Comparison of ENCODE assay signal across 9 cellular contexts in the genomic region with DNA sequence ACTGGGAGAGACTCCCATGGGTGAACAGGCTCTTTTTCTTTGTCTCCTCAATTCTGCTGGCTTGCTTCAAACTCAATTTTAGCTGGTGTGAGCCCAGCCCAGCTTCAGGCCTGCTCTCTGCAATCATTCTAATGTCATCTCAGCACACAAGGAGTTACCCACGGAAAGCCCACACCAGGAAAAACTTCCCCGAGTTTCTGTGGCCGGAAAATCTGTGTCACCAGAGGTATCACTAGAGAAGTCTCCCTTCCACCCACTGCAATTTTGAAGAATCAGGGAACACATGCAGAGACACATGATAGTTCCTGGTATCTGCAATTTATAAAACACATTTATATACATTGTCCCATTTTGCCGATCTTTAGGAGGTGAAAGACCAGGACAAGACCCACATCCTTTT. TPM values are rescaled to one million over a fixed set of nuclear protein-coding genes. Genes with fewer than 3 reads are reported as not detected.
A peak's percentile ranks its signal among the peaks of the same experiment; 100 is the strongest.
DNase-seq lines count a peak whose midpoint lies in the region; ATAC-seq and TF ChIP-seq lines count a peak whose summit lies in the region.
"Had no signal": no experiment of that assay in that cellular context is flagged by ENCODE, and none has a peak within 500 bp of the region (broad histone marks: within the 10 kb centered on the region; RNA-seq: fewer than 3 reads in every experiment).

No MANE protein-coding gene starts in this region.

- peaks cover 2% of the 10 kb centered on the region for H3K9me3 Mint-ChIP-seq in CD8-positive, alpha-beta T cell
- no peaks in the 10 kb centered on the region for H3K9me3 Mint-ChIP-seq in effector memory CD8-positive, alpha-beta T cell

- H3K27me3 Mint-ChIP-seq in CD8-positive, alpha-beta T cell (ENCODE audit: low read depth), result no peaks in the 10 kb centered on the region
- no peaks in the 10 kb centered on the region for H3K27me3 Mint-ChIP-seq in effector memory CD8-positive, alpha-beta T cell

- H3K4me3 Mint-ChIP-seq in CD8-positive, alpha-beta T cell, result peak overlapping the region; percentile 56
- peak overlapping the region; percentile 41 to 63 for H3K4me3 Mint-ChIP-seq in effector memory CD8-positive, alpha-beta T cell

- DNase-seq in CD8-positive, alpha-beta T cell, result peak in 2 of 7 experiments; percentile 18 to 31
- peak; percentile 64 to 71 for DNase-seq in activated CD4-positive, alpha-beta T cell treated with anti-CD3 and anti-CD28 coated beads, Interleukin-2, amount 50 U/mL, for 4 hours
- DNase-seq in effector memory CD8-positive, alpha-beta T cell, result no peak
- peak; percentile 52 to 67 for DNase-seq in stimulated activated CD4-positive, alpha-beta T cell treated with anti-CD3 and anti-CD28 coated beads, Interleukin-2, amount 100 ng/mL, for 48 hours
- DNase-seq in NK-92 treated with Interleukin-12 subunit alpha and Interleukin-12 subunit beta, amount 100 ng/mL, for 24 hours (lab: John Stamatoyannopoulos, UW), result no peak
- DNase-seq in amniotic stem cell (lab: John Stamatoyannopoulos, UW) (no peak), hippocampal formation (lab: John Stamatoyannopoulos, UW) (no peak)
- DNase-seq: NCI-H2227 treated with DMSO at 0.1 percent for 48 hours had no signal

- H3K27ac Mint-ChIP-seq in CD8-positive, alpha-beta T cell, result peak overlapping the region; percentile 95
- H3K27ac Mint-ChIP-seq in effector memory CD8-positive, alpha-beta T cell, result peak overlapping the region; percentile 88 to 94

- no peaks in the 10 kb centered on the region for H3K36me3 Mint-ChIP-seq in CD8-positive, alpha-beta T cell
- peaks cover 5% of the 10 kb centered on the region for H3K36me3 Mint-ChIP-seq in effector memory CD8-positive, alpha-beta T cell (ENCODE audit: insufficient read depth)

- peaks cover 61% of the 10 kb centered on the region for H3K4me1 ChIP-seq in CD8-positive, alpha-beta T cell (ENCODE audit: insufficient read depth, low read length)

- ATAC-seq in CD8-positive, alpha-beta T cell, result no peak
- ATAC-seq in effector memory CD8-positive, alpha-beta T cell (replicated peaks), result no peak
- ATAC-seq in GM18858 (IDR thresholded peaks at IDR 0.05; ENCODE audit: unreplicated experiment), result no peak

- no peaks in the 10 kb centered on the region for H3K27me3 ChIP-seq in CD8-positive, alpha-beta T cell (ENCODE audit: insufficient read depth, low read length)

- POLR2A ChIA-PET in CD8-positive, alpha-beta T cell (lab: Charles Lee), result interaction anchor here (1.0 to 2.8 kb wide), 9 partner anchors 9 to 126 kb away, joined by 3 to 47 read pairs (median 8); a partner anchor contains a TSS

- H3K4me1 Mint-ChIP-seq in CD8-positive, alpha-beta T cell (ENCODE audit: low read depth), result peaks cover 54% of the 10 kb centered on the region
- peaks cover 11 to 13% of the 10 kb centered on the region in 2 donors for H3K4me1 Mint-ChIP-seq in effector memory CD8-positive, alpha-beta T cell (ENCODE audit: low read depth in 2 of 2)

- no peak for TF ChIP-seq CTCF in CD8-positive, alpha-beta T cell (IDR thresholded peaks at IDR 0.05)

- no peaks in the 10 kb centered on the region for H3K36me3 ChIP-seq in CD8-positive, alpha-beta T cell (ENCODE audit: insufficient read depth, low read length)

- no peaks in the 10 kb centered on the region for H3K9me3 ChIP-seq in CD8-positive, alpha-beta T cell (ENCODE audit: low read length)

- H3K27ac ChIP-seq in CD8-positive, alpha-beta T cell (ENCODE audit: low read depth, low read length), result peak overlapping the region; percentile 62

- intact Hi-C loops in CD8-positive, alpha-beta T cell (cut with DNase I, micrococcal nuclease), result loop anchor here (1.0 to 10.0 kb wide), 5 partner anchors 9 to 444 kb away; a partner anchor contains a TSS

- CTCF ChIA-PET in CD8-positive, alpha-beta T cell (lab: Charles Lee), result interaction anchor here (1.0 to 2.6 kb wide), 6 partner anchors 10 to 103 kb away, joined by 3 to 26 read pairs (median 5); a partner anchor contains a TSS

- H3K4me3 ChIP-seq in CD8-positive, alpha-beta T cell (ENCODE audit: low read depth, low read length), result no peak overlapping the region

RNA-seq across cellular contexts. Expression of a gene that starts 13.5 kb away (rescaled TPM):
- total RNA-seq in CD8-positive, alpha-beta T cell, result 100 to 1,000 TPM; 156 to 167 TPM

Comparison
In these comparisons a context has a peak if more than half of its experiments do, and no peak if none do; other contexts are left out.
1. DNase-seq: peak in activated CD4-positive, alpha-beta T cell treated with anti-CD3 and anti-CD28 coated beads, Interleukin-2, amount 50 U/mL, for 4 hours (2 of 2) and stimulated activated CD4-positive, alpha-beta T cell treated with anti-CD3 and anti-CD28 coated beads, Interleukin-2, amount 100 ng/mL, for 48 hours (2 of 2); none in effector memory CD8-positive, alpha-beta T cell (0 of 3), NK-92 treated with Interleukin-12 subunit alpha and Interleukin-12 subunit beta, amount 100 ng/mL, for 24 hours (single experiment), amniotic stem cell (single experiment) and hippocampal formation (0 of 2).